Comparison of ENCODE assay signal across 32 cellular contexts in genomic region chr5:38045446-38045845, GRCh38.
"Had no signal": no experiment of that assay in that cellular context is flagged by ENCODE, and none has a peak within 500 bp of the region (broad histone marks: within the 10 kb centered on the region; RNA-seq: fewer than 3 reads in every experiment).

No MANE protein-coding gene starts in this region.

- ATAC-seq: activated CD4-positive, alpha-beta T cell treated with anti-CD3 and anti-CD28 coated beads for 36 hours; activated CD4-positive, CD25-positive, alpha-beta regulatory T cell treated with anti-CD3 and anti-CD28 coated beads, Interleukin-2, amount 50 U/mL, for 24 hours; activated CD8-positive, alpha-beta T cell treated with anti-CD3 and anti-CD28 coated beads, Interleukin-2, amount 10 ng/mL, durations not matched to agents 7 days and 5 days; Panc1; WTC11 had no signal

- H3K4me3 ChIP-seq: ascending aorta, cardiac muscle cell, SJCRH30, SK-N-MC had no signal

- H3K36me3 Mint-ChIP-seq: activated naive CD4-positive, alpha-beta T cell treated with anti-CD3 and anti-CD28 coated beads, Interleukin-2, amount 50 U/mL, for 24 hours; activated naive CD8-positive, alpha-beta T cell treated with anti-CD3 and anti-CD28 coated beads, Interleukin-2, amount 10 ng/mL, durations not matched to agents 7 days and 5 days; WTC11 had no signal

- H3K4me1 Mint-ChIP-seq: activated CD4-positive, alpha-beta T cell treated with anti-CD3 and anti-CD28 coated beads for 36 hours; activated CD4-positive, alpha-beta T cell treated with anti-CD3 and anti-CD28 coated beads, Interleukin-2, amount 10 ng/mL, durations not matched to agents 7 days and 5 days; activated naive CD4-positive, alpha-beta T cell treated with anti-CD3 and anti-CD28 coated beads, Interleukin-2, amount 50 U/mL, for 24 hours; activated naive CD8-positive, alpha-beta T cell treated with anti-CD3 and anti-CD28 coated beads, Interleukin-2, amount 10 ng/mL, durations not matched to agents 7 days and 5 days; central memory CD8-positive, alpha-beta T cell had no signal

- H3K4me3 Mint-ChIP-seq: activated CD4-positive, alpha-beta T cell treated with anti-CD3 and anti-CD28 coated beads for 36 hours; activated CD4-positive, alpha-beta T cell treated with anti-CD3 and anti-CD28 coated beads, Interleukin-2, amount 10 ng/mL, durations not matched to agents 7 days and 5 days; activated CD8-positive, alpha-beta T cell treated with anti-CD3 and anti-CD28 coated beads, Interleukin-2, amount 10 ng/mL, durations not matched to agents 7 days and 5 days; activated naive CD4-positive, alpha-beta T cell treated with anti-CD3 and anti-CD28 coated beads, Interleukin-2, amount 50 U/mL, for 24 hours; activated naive CD8-positive, alpha-beta T cell treated with anti-CD3 and anti-CD28 coated beads, Interleukin-2, amount 10 ng/mL, durations not matched to agents 7 days and 5 days; activated T-cell treated with anti-CD3 and anti-CD28 coated beads, Interleukin-2, amount 50 U/mL, for 24 hours; central memory CD8-positive, alpha-beta T cell; T-helper 1 cell treated with Interleukin-12 subunit alpha and Interleukin-12 subunit beta and Interleukin-4 antibody, amounts not matched to agents 30 μg/mL and 1 μg/mL, for 36 hours; T-helper 2 cell treated with Interferon-gamma antibody and Interleukin-4, amounts not matched to agents 5 μg/mL and 100 μg/mL, for 36 hours; WTC11 had no signal

- H3K36me3 ChIP-seq: ascending aorta, cardiac muscle cell, SJCRH30 had no signal

- H3K27ac ChIP-seq: ascending aorta, cardiac muscle cell, SJCRH30, SK-N-MC had no signal

- DNase-seq: activated CD4-positive, alpha-beta T cell treated with anti-CD3 and anti-CD28 coated beads for 36 hours; activated CD4-positive, alpha-beta T cell treated with anti-CD3 and anti-CD28 coated beads, Interleukin-2, amount 10 ng/mL, durations not matched to agents 7 days and 5 days; activated CD4-positive, alpha-beta T cell treated with anti-CD3 and anti-CD28 coated beads, Interleukin-2, amount 50 U/mL, for 48 hours; activated CD8-positive, alpha-beta T cell treated with anti-CD3 and anti-CD28 coated beads, Interleukin-2, amount 10 ng/mL, durations not matched to agents 7 days and 5 days; activated gamma-delta T cell; activated naive CD4-positive, alpha-beta T cell treated with Interleukin-2 at 50 U/mL for 16 hours; activated naive CD8-positive, alpha-beta T cell treated with anti-CD3 and anti-CD28 coated beads, Interleukin-2, amount 10 ng/mL, durations not matched to agents 7 days and 5 days; activated T-cell treated with anti-CD3 and anti-CD28 coated beads, Interleukin-2, amount 50 U/mL, for 24 hours; amygdala; NCI-H1105; NCI-H1417 treated with DMSO at 0.1 percent for 48 hours; NCI-H187 treated with DMSO at 0.1 percent for 48 hours; NCI-H2081; NCI-H2171 treated with DMSO at 0.1 percent for 48 hours; NCI-H2227 treated with DMSO at 0.1 percent for 48 hours; NCI-H446; NCI-H510A treated with DMSO at 0.1 percent for 48 hours; NCI-H526 treated with DMSO at 0.1 percent for 48 hours; NK-92 treated with Interleukin-12 subunit alpha and Interleukin-12 subunit beta, amount 100 ng/mL, for 24 hours; SHP77; SJCRH30 had no signal

- H3K27me3 ChIP-seq: ascending aorta, cardiac muscle cell, SJCRH30 had no signal

- H3K27ac Mint-ChIP-seq: activated CD4-positive, alpha-beta T cell treated with anti-CD3 and anti-CD28 coated beads for 36 hours; activated CD4-positive, alpha-beta T cell treated with anti-CD3 and anti-CD28 coated beads, Interleukin-2, amount 10 ng/mL, durations not matched to agents 7 days and 5 days; activated CD8-positive, alpha-beta T cell treated with anti-CD3 and anti-CD28 coated beads, Interleukin-2, amount 10 ng/mL, durations not matched to agents 7 days and 5 days; activated naive CD4-positive, alpha-beta T cell treated with anti-CD3 and anti-CD28 coated beads, Interleukin-2, amount 50 U/mL, for 24 hours; activated naive CD8-positive, alpha-beta T cell treated with anti-CD3 and anti-CD28 coated beads, Interleukin-2, amount 10 ng/mL, durations not matched to agents 7 days and 5 days; activated T-cell treated with anti-CD3 and anti-CD28 coated beads, Interleukin-2, amount 50 U/mL, for 24 hours; activated T-helper 2 cell treated with anti-CD3 and anti-CD28 coated beads, Interferon-gamma antibody, Interleukin-2, Interleukin-4, amounts not matched to agents 10 μg/mL and 5 μg/mL and 100 μg/mL, durations not matched to agents 14 hours and 24 hours and 36 hours; T-helper 1 cell treated with Interleukin-12 subunit alpha and Interleukin-12 subunit beta and Interleukin-4 antibody, amounts not matched to agents 30 μg/mL and 1 μg/mL, for 36 hours; T-helper 2 cell treated with Interferon-gamma antibody and Interleukin-4, amounts not matched to agents 5 μg/mL and 100 μg/mL, for 36 hours; WTC11 had no signal

- H3K9me3 ChIP-seq: ascending aorta, SJCRH30 had no signal

- H3K9me3 Mint-ChIP-seq: activated CD4-positive, alpha-beta T cell treated with anti-CD3 and anti-CD28 coated beads, Interleukin-2, amount 10 ng/mL, durations not matched to agents 7 days and 5 days; activated naive CD4-positive, alpha-beta T cell treated with anti-CD3 and anti-CD28 coated beads, Interleukin-2, amount 50 U/mL, for 24 hours; activated naive CD8-positive, alpha-beta T cell treated with anti-CD3 and anti-CD28 coated beads, Interleukin-2, amount 10 ng/mL, durations not matched to agents 7 days and 5 days; activated T-cell treated with anti-CD3 and anti-CD28 coated beads, Interleukin-2, amount 50 U/mL, for 24 hours; activated T-helper 2 cell treated with anti-CD3 and anti-CD28 coated beads, Interferon-gamma antibody, Interleukin-2, Interleukin-4, amounts not matched to agents 10 μg/mL and 5 μg/mL and 100 μg/mL, durations not matched to agents 14 hours and 24 hours and 36 hours; central memory CD8-positive, alpha-beta T cell; T-helper 1 cell treated with Interleukin-12 subunit alpha and Interleukin-12 subunit beta and Interleukin-4 antibody, amounts not matched to agents 30 μg/mL and 1 μg/mL, for 36 hours; T-helper 2 cell treated with Interferon-gamma antibody and Interleukin-4, amounts not matched to agents 5 μg/mL and 100 μg/mL, for 36 hours; WTC11 had no signal

- H3K4me1 ChIP-seq: ascending aorta, SJCRH30 had no signal

- H3K27me3 Mint-ChIP-seq: activated naive CD4-positive, alpha-beta T cell treated with anti-CD3 and anti-CD28 coated beads, Interleukin-2, amount 50 U/mL, for 24 hours; central memory CD8-positive, alpha-beta T cell had no signal
